Comparison of ENCODE assay signal across 14 cellular contexts in genomic region chr10:50636576-50636975, GRCh38.
DNase-seq lines count a peak whose midpoint lies in the region; ATAC-seq lines count a peak whose summit lies in the region.
"Had no signal": no experiment of that assay in that cellular context is flagged by ENCODE, and none has a peak within 500 bp of the region (broad histone marks: within the 10 kb centered on the region; RNA-seq: fewer than 3 reads in every experiment).

No MANE protein-coding gene starts in this region.

- peak; percentile 28 for ATAC-seq in GM18508 (IDR thresholded peaks at IDR 0.05; ENCODE audit: insufficient read depth, unreplicated experiment)
- ATAC-seq in GM21390 (IDR thresholded peaks at IDR 0.05; ENCODE audit: unreplicated experiment), result peak; percentile 35
- peak; percentile 34 for ATAC-seq in HG03442 (IDR thresholded peaks at IDR 0.05; ENCODE audit: unreplicated experiment)
- peak; percentile 91 for ATAC-seq in activated naive CD8-positive, alpha-beta T cell treated with anti-CD3 and anti-CD28 coated beads, Interleukin-2, amount 50 U/mL, for 24 hours
- ATAC-seq: left cardiac atrium had no signal

- H3K9me3 Mint-ChIP-seq in activated naive CD8-positive, alpha-beta T cell treated with anti-CD3 and anti-CD28 coated beads, Interleukin-2, amount 50 U/mL, for 24 hours, result no peaks in the 10 kb centered on the region
- H3K9me3 Mint-ChIP-seq: activated B cell treated with CpG ODN at 0.5 μM for 24 hours, brain had no signal

- H3K4me1 Mint-ChIP-seq in activated naive CD8-positive, alpha-beta T cell treated with anti-CD3 and anti-CD28 coated beads, Interleukin-2, amount 50 U/mL, for 24 hours, result peaks cover 28% of the 10 kb centered on the region

- H3K27me3 Mint-ChIP-seq in activated naive CD8-positive, alpha-beta T cell treated with anti-CD3 and anti-CD28 coated beads, Interleukin-2, amount 50 U/mL, for 24 hours, result peaks cover 12% of the 10 kb centered on the region
- H3K27me3 Mint-ChIP-seq: activated B cell treated with CpG ODN at 0.5 μM for 24 hours, brain had no signal

- peak overlapping the region; percentile 41 for H3K4me3 Mint-ChIP-seq in activated naive CD8-positive, alpha-beta T cell treated with anti-CD3 and anti-CD28 coated beads, Interleukin-2, amount 50 U/mL, for 24 hours
- H3K4me3 Mint-ChIP-seq: brain had no signal

- H3K36me3 Mint-ChIP-seq in activated naive CD8-positive, alpha-beta T cell treated with anti-CD3 and anti-CD28 coated beads, Interleukin-2, amount 50 U/mL, for 24 hours (ENCODE audit: low read depth), result no peaks in the 10 kb centered on the region
- H3K36me3 Mint-ChIP-seq: brain had no signal

- peak overlapping the region; percentile 33 for H3K27ac Mint-ChIP-seq in activated naive CD8-positive, alpha-beta T cell treated with anti-CD3 and anti-CD28 coated beads, Interleukin-2, amount 50 U/mL, for 24 hours
- H3K27ac Mint-ChIP-seq: brain had no signal

- DNase-seq in activated naive CD8-positive, alpha-beta T cell treated with anti-CD3 and anti-CD28 coated beads, Interleukin-2, amount 50 U/mL, for 24 hours, result no peak
- DNase-seq in cortex of kidney (lab: John Stamatoyannopoulos, UW) (no peak), D341Med (ENCODE audit: low spot score) (no peak), NCI-H2029 (lab: John Stamatoyannopoulos, UW) (no peak)
- DNase-seq in stimulated activated CD4-positive, alpha-beta T cell treated with anti-CD3 and anti-CD28 coated beads, Interleukin-12 subunit alpha, Interleukin-12 subunit beta, amount 100 ng/mL, for 4 hours, result no peak
- DNase-seq: activated B cell treated with CpG ODN at 0.5 μM for 24 hours, COR-L47, left cardiac atrium, NCI-H1092 treated with DMSO at 0.1 percent for 48 hours, pancreas had no signal

Comparison
In these comparisons a context has a peak if more than half of its experiments do, and no peak if none do; other contexts are left out.
1. ATAC-seq: peak in every context shown above with its lines; median percentile 91 in activated naive CD8-positive, alpha-beta T cell treated with anti-CD3 and anti-CD28 coated beads, Interleukin-2, amount 50 U/mL, for 24 hours; 35 in GM21390; 34 in HG03442; 28 in GM18508.